Comparison of ENCODE assay signal across 1 cellular context in the genomic region with DNA sequence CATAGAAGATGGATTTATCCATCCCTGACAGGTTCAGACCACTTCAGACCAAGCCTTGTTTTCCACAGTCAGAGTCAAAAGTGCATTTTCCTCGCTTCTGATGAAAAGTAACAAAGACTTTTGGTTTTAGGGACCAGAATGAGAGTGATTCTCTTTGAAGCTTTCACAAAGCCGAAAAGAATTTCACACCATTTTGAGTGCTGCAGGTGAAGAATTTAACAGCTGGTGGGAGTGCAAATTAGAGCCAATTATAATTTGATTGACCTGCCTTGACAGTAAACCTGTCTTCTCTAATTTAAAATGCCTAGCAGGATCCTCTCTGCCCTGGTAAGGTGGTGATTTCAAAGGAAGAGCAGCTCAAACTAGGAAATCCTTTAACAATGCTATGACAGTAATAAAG.
TF ChIP-seq lines count a peak whose summit lies in the region.

No MANE protein-coding gene starts in this region.

TF ChIP-seq in IMR-90, 13 proteins besides CTCF, POLR2A, EP300 and RAD21 (continued from another document):
- no peak for TF ChIP-seq CHD1 (IDR thresholded peaks at IDR 0.05; ENCODE audit: low read depth, low read length)
